In genomic region chr20:61988665-61989064, GRCh38 we compare ENCODE assay signal across 15 cellular contexts.
DNase-seq lines count a peak whose midpoint lies in the region; ATAC-seq and TF ChIP-seq lines count a peak whose summit lies in the region.
"Had no signal": no experiment of that assay in that cellular context is flagged by ENCODE, and none has a peak within 500 bp of the region (broad histone marks: within the 10 kb centered on the region; RNA-seq: fewer than 3 reads in every experiment).

No MANE protein-coding gene starts in this region.

- H3K4me1 ChIP-seq in heart right ventricle = peaks cover 0 to 11% (median 3%) of the 10 kb centered on the region in 9 donors
- H3K4me1 ChIP-seq in BE2C = no peaks in the 10 kb centered on the region
- H3K4me1 ChIP-seq: Caco-2 had no signal

- no peak overlapping the region for H3K4me3 ChIP-seq in heart right ventricle
- H3K4me3 ChIP-seq in BE2C (ENCODE audit: low read depth, low read length) = no peak overlapping the region
- H3K4me3 ChIP-seq: GM23338 had no signal

- H3K4me1 Mint-ChIP-seq in chondrocyte (ENCODE audit: low read depth) = no peaks in the 10 kb centered on the region
- H3K4me1 Mint-ChIP-seq in nephron progenitor cell = peaks cover 3% of the 10 kb centered on the region
- no peaks in the 10 kb centered on the region for H3K4me1 Mint-ChIP-seq in type B pancreatic cell (ENCODE audit: unreplicated experiment)
- H3K4me1 Mint-ChIP-seq: GM23338 had no signal

- H3K4me3 Mint-ChIP-seq in chondrocyte (ENCODE audit: unreplicated experiment) = no peak overlapping the region
- no peak overlapping the region for H3K4me3 Mint-ChIP-seq in nephron progenitor cell
- no peak overlapping the region for H3K4me3 Mint-ChIP-seq in type B pancreatic cell
- H3K4me3 Mint-ChIP-seq: CD4-positive, alpha-beta T cell; GM23338; IgD-negative memory B cell had no signal

- peak; percentile 20 for DNase-seq in left ventricle myocardium superior
- no peak for DNase-seq in heart right ventricle
- peak; percentile 85 for DNase-seq in chondrocyte (ENCODE audit: low spot score)
- no peak for DNase-seq in nephron progenitor cell
- DNase-seq in type B pancreatic cell (ENCODE audit: extremely low spot score, unreplicated experiment) = no peak
- no peak for DNase-seq in BE2C
- DNase-seq: ACHN; Caco-2; CD4-positive, alpha-beta T cell; HCEC 1CT had no signal

- intact Hi-C loops in left ventricle myocardium superior (cut with micrococcal nuclease) (no loop called here), heart right ventricle (cut with DNase I) (no loop called here)

- H3K9me3 Mint-ChIP-seq in chondrocyte (ENCODE audit: low read depth) = peaks cover 18% of the 10 kb centered on the region
- H3K9me3 Mint-ChIP-seq in nephron progenitor cell = peaks cover 47% of the 10 kb centered on the region
- H3K9me3 Mint-ChIP-seq in type B pancreatic cell = peaks cover 10% of the 10 kb centered on the region

- H3K36me3 ChIP-seq in heart right ventricle (peaks cover 0 to 84% (median 35%) of the 10 kb centered on the region in 9 donors), BE2C (peaks cover 41% of the 10 kb centered on the region)

- H3K27me3 Mint-ChIP-seq in chondrocyte (ENCODE audit: low read depth) (no peaks in the 10 kb centered on the region), nephron progenitor cell (ENCODE audit: low read depth, poor library complexity) (peaks cover 4% of the 10 kb centered on the region), type B pancreatic cell (no peaks in the 10 kb centered on the region)
- H3K27me3 Mint-ChIP-seq: CD4-positive, alpha-beta T cell; IgD-negative memory B cell had no signal

- TF ChIP-seq CTCF in heart right ventricle (IDR thresholded peaks at IDR 0.05) (no peak), chondrocyte (IDR thresholded peaks at IDR 0.05) (no peak), nephron progenitor cell (IDR thresholded peaks at IDR 0.05) (no peak), type B pancreatic cell (conservative IDR thresholded peaks at IDR 0.05) (no peak), BE2C (IDR thresholded peaks at IDR 0.05; ENCODE audit: low read depth, low read length) (no peak)

- H3K36me3 Mint-ChIP-seq in chondrocyte (ENCODE audit: low read depth) (peaks cover 46% of the 10 kb centered on the region), nephron progenitor cell (ENCODE audit: low read depth) (peaks cover 96% of the 10 kb centered on the region), type B pancreatic cell (peaks cover 53% of the 10 kb centered on the region)

- no peak overlapping the region for H3K27ac ChIP-seq in heart right ventricle
- H3K27ac ChIP-seq: C4-2B had no signal

- no peak for ATAC-seq in left ventricle myocardium superior
- no peak for ATAC-seq in heart right ventricle
- ATAC-seq in GM18498 (IDR thresholded peaks at IDR 0.05; ENCODE audit: unreplicated experiment) = no peak
- ATAC-seq: GM23338, HepG2 had no signal

- H3K9me3 ChIP-seq in heart right ventricle = peaks cover 0 to 23% (median 9%) of the 10 kb centered on the region in 11 donors
- H3K9me3 ChIP-seq in BE2C = no peaks in the 10 kb centered on the region

- H3K27ac Mint-ChIP-seq in chondrocyte (ENCODE audit: unreplicated experiment) = no peak overlapping the region
- H3K27ac Mint-ChIP-seq in nephron progenitor cell = peak overlapping the region; percentile 61
- H3K27ac Mint-ChIP-seq in type B pancreatic cell = peak overlapping the region; percentile 17
- H3K27ac Mint-ChIP-seq: CD4-positive, alpha-beta T cell; GM23338; IgD-negative memory B cell had no signal

- 96 to 97% methylated on average over 18 of the region's 18 CpGs for WGBS in heart right ventricle, 2 donors

- H3K27me3 ChIP-seq in heart right ventricle (no peaks in the 10 kb centered on the region), BE2C (no peaks in the 10 kb centered on the region)

Comparison
In these comparisons a context has a peak if more than half of its experiments do, and no peak if none do; other contexts are left out.
1. DNase-seq: peak in left ventricle myocardium superior (single experiment) and chondrocyte (single experiment); none in heart right ventricle (0 of 2), nephron progenitor cell (single experiment), type B pancreatic cell (single experiment) and BE2C (single experiment).